Comparison of ENCODE assay signal across 20 cellular contexts in genomic region chr2:226579519-226579918, GRCh38.
"Had no signal": no experiment of that assay in that cellular context is flagged by ENCODE, and none has a peak within 500 bp of the region (broad histone marks: within the 10 kb centered on the region; RNA-seq: fewer than 3 reads in every experiment).

No MANE protein-coding gene starts in this region.

- H3K27me3 ChIP-seq: esophagus muscularis mucosa, heart left ventricle, testis, upper lobe of right lung had no signal

- H3K4me1 ChIP-seq: prostate gland, testis had no signal

- H3K4me3 ChIP-seq: esophagus muscularis mucosa, heart left ventricle, left lung, prostate gland, testis, upper lobe of right lung had no signal

- ATAC-seq: activated naive CD4-positive, alpha-beta T cell treated with anti-CD3 and anti-CD28 coated beads, Interleukin-2, amount 50 U/mL, for 72 hours; T-helper 17 cell had no signal

- H3K4me1 Mint-ChIP-seq: nephron, T-helper 17 cell had no signal

- H3K4me3 Mint-ChIP-seq: memory B cell; nephron; stimulated activated naive CD8-positive, alpha-beta T cell treated with anti-CD3 and anti-CD28 coated beads, Interleukin-15, Interleukin-2, amounts not matched to agents 100 ng/mL and 50 ng/mL, for 24 hours; T-helper 17 cell had no signal

- H3K36me3 Mint-ChIP-seq: activated naive CD4-positive, alpha-beta T cell treated with anti-CD3 and anti-CD28 coated beads, Interleukin-2, amount 50 U/mL, for 72 hours; memory B cell had no signal

- FAIRE-seq: endometrium, frontal cortex had no signal

- H3K36me3 ChIP-seq: esophagus muscularis mucosa, heart left ventricle, left lung, prostate gland, upper lobe of right lung had no signal

- DNase-seq: activated CD4-positive, CD25-positive, alpha-beta regulatory T cell; activated effector memory CD4-positive, alpha-beta T cell treated with anti-CD3 and anti-CD28 coated beads, Interleukin-2, amount 50 U/mL, for 16 hours; activated T-cell treated with anti-CD3 and anti-CD28 coated beads, Interleukin-2, amount 50 U/mL, for 1 hour; heart left ventricle; islet precursor cell; left lung; occipital lobe; stimulated activated CD4-positive, alpha-beta T cell treated with anti-CD3 and anti-CD28 coated beads, Interleukin-4, amount 100 ng/mL, for 1 hour; stimulated activated CD8-positive, alpha-beta memory T cell treated with anti-CD3 and anti-CD28 coated beads, Interleukin-4, amount 100 ng/mL, for 48 hours; T-helper 17 cell; testis; upper lobe of right lung had no signal

- H3K9me3 Mint-ChIP-seq: stimulated activated naive CD8-positive, alpha-beta T cell treated with anti-CD3 and anti-CD28 coated beads, Interleukin-15, Interleukin-2, amounts not matched to agents 100 ng/mL and 50 ng/mL, for 24 hours had no signal

- H3K9me3 ChIP-seq: esophagus muscularis mucosa, heart left ventricle, left lung, prostate gland, testis, upper lobe of right lung had no signal

- H3K27ac ChIP-seq: esophagus muscularis mucosa, heart left ventricle, left lung, prostate gland, testis, upper lobe of right lung had no signal
